ENCODE assay signal across 9 cellular contexts in the genomic region with DNA sequence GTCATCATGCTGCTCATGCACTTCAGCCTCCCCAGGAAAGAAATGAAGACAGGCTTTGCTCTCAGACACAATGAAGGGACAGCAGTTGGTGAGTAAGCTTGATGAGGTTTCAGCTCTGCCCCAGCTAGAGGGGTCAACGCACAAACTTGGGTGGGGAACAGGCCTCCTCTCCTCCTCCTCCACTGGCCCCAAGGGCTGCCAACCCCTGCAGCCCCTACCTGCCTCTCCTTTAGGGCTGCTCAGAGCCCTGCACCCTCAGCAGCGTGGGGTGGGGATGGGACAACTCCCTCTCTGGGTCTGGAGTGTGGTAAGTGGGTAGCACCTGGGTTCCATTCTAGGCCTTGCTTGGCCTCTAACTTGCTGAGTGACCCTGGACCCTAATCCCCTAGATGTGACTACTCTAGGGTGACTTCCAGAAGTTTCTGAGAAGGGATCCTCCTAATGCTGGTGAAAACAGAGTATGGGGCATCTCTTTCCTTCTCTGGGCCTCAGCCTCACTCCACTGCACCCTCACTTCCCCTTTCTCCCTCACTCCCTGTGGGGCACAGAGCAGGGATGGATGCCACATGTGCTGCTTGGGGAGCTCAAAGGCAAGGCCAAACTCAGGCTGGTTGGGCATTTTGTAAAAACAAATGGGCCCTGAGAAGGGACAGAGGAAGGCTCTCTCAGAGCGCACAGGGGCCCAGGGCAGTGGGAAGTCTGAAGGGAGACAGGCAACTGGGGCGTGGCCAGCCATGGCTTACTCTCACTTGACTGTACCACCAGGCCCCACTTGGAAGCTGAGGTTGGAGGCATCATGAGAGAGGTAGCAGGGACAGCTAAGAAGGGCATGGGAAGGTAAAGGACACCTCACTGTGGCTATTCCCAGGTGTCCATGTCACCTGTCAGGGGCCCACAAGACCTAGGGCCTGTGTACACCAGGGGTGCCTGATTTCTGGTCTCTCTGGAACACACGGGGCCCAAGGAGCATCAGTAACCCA.
DNase-seq lines count a peak whose midpoint lies in the region; ATAC-seq and TF ChIP-seq lines count a peak whose summit lies in the region.
"Had no signal": no experiment of that assay in that cellular context is flagged by ENCODE, and none has a peak within 500 bp of the region (broad histone marks: within the 10 kb centered on the region; RNA-seq: fewer than 3 reads in every experiment).

No MANE protein-coding gene starts in this region.

- DNase-seq in Karpas-422 (peak; percentile 63), lung (ENCODE audit: low spot score) (no peak), thoracic aorta (ENCODE audit: low spot score) (no peak), NCI-H524 (lab: John Stamatoyannopoulos, UW) (no peak), MG63 (no peak)
- DNase-seq: activated naive CD8-positive, alpha-beta T cell treated with anti-CD3 and anti-CD28 coated beads, Interleukin-2, amount 50 U/mL, for 24 hours; NCI-H1417 treated with DMSO at 0.1 percent for 48 hours had no signal

- no peaks in the 10 kb centered on the region for H4K20me1 ChIP-seq in Karpas-422 (ENCODE audit: insufficient read depth, low read depth, low read length)

- H3K27ac ChIP-seq in Karpas-422 (ENCODE audit: low read length) (no peak overlapping the region), angular gyrus (ENCODE audit: low read depth, low read length) (peak overlapping the region; percentile 37), lung (ENCODE audit: low read depth in 1 of 2, low read length in 1 of 2) (peak overlapping the region; percentile 18 to 51), thoracic aorta (peak overlapping the region; percentile 93 to 96)

- ATAC-seq in lung (ENCODE audit: insufficient read depth, low FRiP score) (no peak), thoracic aorta (ENCODE audit: insufficient number of reproducible peaks, low FRiP score, low read depth) (no peak), GM18505 (IDR thresholded peaks at IDR 0.05; ENCODE audit: unreplicated experiment) (no peak)
- ATAC-seq: activated naive CD8-positive, alpha-beta T cell treated with anti-CD3 and anti-CD28 coated beads, Interleukin-2, amount 50 U/mL, for 24 hours had no signal

- H3K4me2 ChIP-seq in Karpas-422 (ENCODE audit: low read depth, low read length, poor library complexity, severe bottlenecking), result no peak overlapping the region

- no peaks in the 10 kb centered on the region for H3K36me3 ChIP-seq in Karpas-422 (ENCODE audit: insufficient read depth, low read length)
- peaks cover 0 to 16% of the 10 kb centered on the region in 2 donors for H3K36me3 ChIP-seq in lung (ENCODE audit: control insufficient read depth in 2 of 2, insufficient read depth in 2 of 2, low read length in 2 of 2)
- no peaks in the 10 kb centered on the region for H3K36me3 ChIP-seq in thoracic aorta
- peaks cover 14% of the 10 kb centered on the region for H3K36me3 ChIP-seq in MG63

- H3K9ac ChIP-seq in Karpas-422 (ENCODE audit: low read length), result no peak overlapping the region

- H3K27me3 ChIP-seq in Karpas-422 (ENCODE audit: low read length), result no peaks in the 10 kb centered on the region
- no peaks in the 10 kb centered on the region for H3K27me3 ChIP-seq in lung (ENCODE audit: control insufficient read depth, insufficient read depth)
- H3K27me3 ChIP-seq in thoracic aorta (replicated peaks; ENCODE audit: insufficient read depth), result no peaks in the 10 kb centered on the region
- no peaks in the 10 kb centered on the region for H3K27me3 ChIP-seq in MG63

- H3K9me3 ChIP-seq in Karpas-422 (ENCODE audit: low read length), result no peaks in the 10 kb centered on the region
- no peaks in the 10 kb centered on the region for H3K9me3 ChIP-seq in lung (ENCODE audit: control insufficient read depth in 2 of 2, insufficient read depth in 1 of 2, low read length in 1 of 2)
- no peaks in the 10 kb centered on the region for H3K9me3 ChIP-seq in thoracic aorta
- H3K9me3 ChIP-seq in MG63, result no peaks in the 10 kb centered on the region

- H3K4me1 ChIP-seq in Karpas-422 (ENCODE audit: low read length) (peaks cover 15% of the 10 kb centered on the region), lung (ENCODE audit: control insufficient read depth in 2 of 2, insufficient read depth in 2 of 2, low read length in 2 of 2) (peaks cover 2 to 3% of the 10 kb centered on the region in 2 donors), thoracic aorta (ENCODE audit: control insufficient read depth in 1 of 2, low read depth in 2 of 2) (peaks cover 17 to 43% of the 10 kb centered on the region in 2 donors)

- H2AFZ ChIP-seq in Karpas-422 (ENCODE audit: low read length), result peak overlapping the region; percentile 48; the same call in 1 of the 2 replicates

- 96 to 97% methylated on average over 5 of the region's 5 CpGs for WGBS in lung, 2 donors

- TF ChIP-seq CTCF in lung (IDR thresholded peaks at IDR 0.05; ENCODE audit: control extremely low read depth, extremely low read depth) (no peak), thoracic aorta (IDR thresholded peaks at IDR 0.05) (no peak)

- TF ChIP-seq POLR2A in GM18505 (IDR thresholded peaks at IDR 0.05; ENCODE audit: borderline replicate concordance, extremely low read depth, insufficient read depth, insufficient read length), result no peak

- no peaks in the 10 kb centered on the region for H3K9me2 ChIP-seq in Karpas-422 (replicated peaks; ENCODE audit: insufficient read depth, low read length)

- no peaks in the 10 kb centered on the region for H3K79me2 ChIP-seq in Karpas-422 (ENCODE audit: low read length)

- H3K4me3 ChIP-seq in Karpas-422 (ENCODE audit: low read length) (no peak overlapping the region), lung (no peak overlapping the region), thoracic aorta (no peak overlapping the region), MG63 (no peak overlapping the region)
